17 cellular contexts compared by ENCODE assay signal in the genomic region with DNA sequence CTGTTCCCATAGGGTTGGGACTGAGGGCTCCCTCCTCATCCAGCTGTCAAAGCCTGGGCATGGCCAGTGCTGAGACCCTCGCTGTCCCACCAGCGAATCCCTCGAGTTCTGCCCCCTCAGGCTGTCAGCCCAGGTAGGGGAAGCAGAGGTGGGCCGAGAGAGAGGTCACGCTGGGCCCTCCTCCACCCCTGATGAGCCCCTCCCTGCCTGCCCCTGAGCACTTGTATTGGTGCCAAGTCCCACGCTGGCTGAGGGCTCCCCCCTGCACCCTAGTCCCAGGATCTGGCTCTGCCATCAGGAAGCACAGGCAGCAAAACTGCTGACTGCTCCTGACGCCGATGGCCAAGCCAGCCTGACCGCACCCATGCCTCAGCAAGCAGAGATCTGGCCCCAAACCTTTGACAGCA. TPM values are rescaled to one million over a fixed set of nuclear protein-coding genes. Genes with fewer than 3 reads are reported as not detected.
DNase-seq lines count a peak whose midpoint lies in the region; ATAC-seq and TF ChIP-seq lines count a peak whose summit lies in the region.
"Had no signal": no experiment of that assay in that cellular context is flagged by ENCODE, and none has a peak within 500 bp of the region (broad histone marks: within the 10 kb centered on the region; RNA-seq: fewer than 3 reads in every experiment).

No MANE protein-coding gene starts in this region.

- no peak overlapping the region for H3K27ac ChIP-seq in right cardiac atrium (ENCODE audit: low read length)
- H3K27ac ChIP-seq in right atrium auricular region: no peak overlapping the region
- H3K27ac ChIP-seq in naive thymus-derived CD4-positive, alpha-beta T cell (ENCODE audit: low read depth, low read length): peak overlapping the region; percentile 73

- intact Hi-C loops in right cardiac atrium (cut with DNase I): loop anchor here in 1 of 4 donors (5.0 kb wide), 1 partner anchor 46 kb away; no protein-coding TSS in a partner anchor
- intact Hi-C loops in naive thymus-derived CD4-positive, alpha-beta T cell (cut with micrococcal nuclease): loop anchor here in 1 of 2 donors (1.0 to 2.0 kb wide), 2 partner anchors 36 to 51 kb away; partner anchors contain the start of gene LSP1

- H3K27ac Mint-ChIP-seq in activated T-cell treated with anti-CD3 and anti-CD28 coated beads, Interleukin-2, amount 50 U/mL, for 72 hours: no peak overlapping the region
- H3K27ac Mint-ChIP-seq in naive thymus-derived CD4-positive, alpha-beta T cell: peak overlapping the region; percentile 65 to 91 (median 85)
- H3K27ac Mint-ChIP-seq in progenitor cell of endocrine pancreas: no peak overlapping the region

- peak overlapping the region; percentile 63 to 73 for H3K4me3 Mint-ChIP-seq in activated T-cell treated with anti-CD3 and anti-CD28 coated beads, Interleukin-2, amount 50 U/mL, for 72 hours
- peak overlapping the region; percentile 61 to 91 (median 80) for H3K4me3 Mint-ChIP-seq in naive thymus-derived CD4-positive, alpha-beta T cell
- no peak overlapping the region for H3K4me3 Mint-ChIP-seq in progenitor cell of endocrine pancreas (ENCODE audit: low read depth)

- POLR2A ChIA-PET in naive thymus-derived CD4-positive, alpha-beta T cell (lab: Charles Lee): interaction anchor here (0.7 to 5.4 kb wide), 7 partner anchors 29 to 60 kb away, joined by 3 to 41 read pairs (median 5); partner anchors contain the start of gene LSP1

- no peak for ATAC-seq in right cardiac atrium
- ATAC-seq in activated T-cell treated with anti-CD3 and anti-CD28 coated beads, Interleukin-2, amount 50 U/mL, for 72 hours (replicated peaks in 1 of 2): no peak
- ATAC-seq in naive thymus-derived CD4-positive, alpha-beta T cell: no peak
- no peak for ATAC-seq in HG02885 (IDR thresholded peaks at IDR 0.05; ENCODE audit: poor library complexity, unreplicated experiment)
- ATAC-seq in HG03571 (IDR thresholded peaks at IDR 0.05; ENCODE audit: unreplicated experiment): no peak
- ATAC-seq: HCT116 had no signal

- H3K27me3 Mint-ChIP-seq in activated T-cell treated with anti-CD3 and anti-CD28 coated beads, Interleukin-2, amount 50 U/mL, for 72 hours (ENCODE audit: low read depth): no peaks in the 10 kb centered on the region
- no peaks in the 10 kb centered on the region for H3K27me3 Mint-ChIP-seq in naive thymus-derived CD4-positive, alpha-beta T cell
- peaks cover 16% of the 10 kb centered on the region for H3K27me3 Mint-ChIP-seq in progenitor cell of endocrine pancreas
- H3K27me3 Mint-ChIP-seq: stimulated activated naive B cell treated with anti-CD40 and anti-IgM and Interleukin-4, amounts not matched to agents 10 μg/mL and 1 μg/mL and 100 μg/mL, for 72 hours had no signal

- no peak overlapping the region for H3K4me3 ChIP-seq in right cardiac atrium (ENCODE audit: low read length)
- H3K4me3 ChIP-seq in right atrium auricular region: no peak overlapping the region
- no peak overlapping the region for H3K4me3 ChIP-seq in naive thymus-derived CD4-positive, alpha-beta T cell (ENCODE audit: low read length)

- H3K9me3 ChIP-seq in right cardiac atrium (ENCODE audit: control insufficient read depth, low read length) (no peaks in the 10 kb centered on the region), right atrium auricular region (no peaks in the 10 kb centered on the region)
- H3K9me3 ChIP-seq in naive thymus-derived CD4-positive, alpha-beta T cell (ENCODE audit: control insufficient read depth in 2 of 3, low read length in 3 of 3): no peaks in the 10 kb centered on the region

- peaks cover 0 to 6% of the 10 kb centered on the region in 2 donors for H3K36me3 Mint-ChIP-seq in activated T-cell treated with anti-CD3 and anti-CD28 coated beads, Interleukin-2, amount 50 U/mL, for 72 hours (ENCODE audit: insufficient read depth in 2 of 2)
- peaks cover 0 to 25% (median 0%) of the 10 kb centered on the region in 5 donors for H3K36me3 Mint-ChIP-seq in naive thymus-derived CD4-positive, alpha-beta T cell
- H3K36me3 Mint-ChIP-seq in progenitor cell of endocrine pancreas (ENCODE audit: insufficient read depth): no peaks in the 10 kb centered on the region

- no peak for TF ChIP-seq CTCF in right atrium auricular region (IDR thresholded peaks at IDR 0.05)
- TF ChIP-seq CTCF in progenitor cell of endocrine pancreas (IDR thresholded peaks at IDR 0.05; ENCODE audit: unreplicated experiment): no peak

- H3K4me1 ChIP-seq in right cardiac atrium (ENCODE audit: control insufficient read depth, insufficient read depth, low read length) (no peaks in the 10 kb centered on the region), right atrium auricular region (peaks cover 0 to 6% of the 10 kb centered on the region in 2 donors)
- peaks cover 33 to 34% of the 10 kb centered on the region in 2 donors for H3K4me1 ChIP-seq in naive thymus-derived CD4-positive, alpha-beta T cell (ENCODE audit: control insufficient read depth in 2 of 2, insufficient read depth in 2 of 2, low read length in 2 of 2)

- H3K27me3 ChIP-seq in right cardiac atrium (ENCODE audit: control insufficient read depth, insufficient read depth): no peaks in the 10 kb centered on the region
- H3K27me3 ChIP-seq in right atrium auricular region: no peaks in the 10 kb centered on the region
- H3K27me3 ChIP-seq in naive thymus-derived CD4-positive, alpha-beta T cell (ENCODE audit: control insufficient read depth in 2 of 2, insufficient read depth in 2 of 2, low read length in 2 of 2): no peaks in the 10 kb centered on the region

- H3K4me1 Mint-ChIP-seq in activated T-cell treated with anti-CD3 and anti-CD28 coated beads, Interleukin-2, amount 50 U/mL, for 72 hours (ENCODE audit: low read depth): peaks cover 34% of the 10 kb centered on the region
- H3K4me1 Mint-ChIP-seq in naive thymus-derived CD4-positive, alpha-beta T cell: peaks cover 12 to 52% (median 37%) of the 10 kb centered on the region in 7 donors
- no peaks in the 10 kb centered on the region for H3K4me1 Mint-ChIP-seq in progenitor cell of endocrine pancreas (ENCODE audit: low read depth)

- DNase-seq in right cardiac atrium (peak in 2 of 3 donors; percentile 59 to 65), right atrium auricular region (ENCODE audit: low spot score) (no peak), dedifferentiated amniotic fluid mesenchymal stem cell (ENCODE audit: extremely low spot score) (no peak), progenitor cell of endocrine pancreas (ENCODE audit: low spot score, unreplicated experiment) (no peak)
- DNase-seq in activated T-cell treated with anti-CD3 and anti-CD28 coated beads, Interleukin-2, amount 50 U/mL, for 72 hours: no peak
- DNase-seq in naive thymus-derived CD4-positive, alpha-beta T cell: no peak
- DNase-seq: activated CD4-positive, alpha-beta T cell treated with anti-CD3 and anti-CD28 coated beads, Interleukin-2, amount 50 U/mL, for 1 hour; dermis blood vessel endothelial cell; midbrain; OCI-M1; stimulated activated CD4-positive, alpha-beta T cell treated with anti-CD3 and anti-CD28 coated beads, Interleukin-4, amount 100 ng/mL, for 1 hour; stimulated activated naive B cell treated with anti-CD40 and anti-IgM and Interleukin-4, amounts not matched to agents 10 μg/mL and 1 μg/mL and 100 μg/mL, for 72 hours had no signal

- CTCF ChIA-PET in naive thymus-derived CD4-positive, alpha-beta T cell (lab: Charles Lee): interaction anchor here (0.9 to 1.5 kb wide), 5 partner anchors 12 to 195 kb away, joined by 3 to 4 read pairs (median 3); no protein-coding TSS in a partner anchor

- H3K9me3 Mint-ChIP-seq in activated T-cell treated with anti-CD3 and anti-CD28 coated beads, Interleukin-2, amount 50 U/mL, for 72 hours: peaks cover 0 to 4% of the 10 kb centered on the region in 2 donors
- peaks cover 0 to 4% (median 0%) of the 10 kb centered on the region in 11 donors for H3K9me3 Mint-ChIP-seq in naive thymus-derived CD4-positive, alpha-beta T cell
- no peaks in the 10 kb centered on the region for H3K9me3 Mint-ChIP-seq in progenitor cell of endocrine pancreas (ENCODE audit: low read depth)

- WGBS in right cardiac atrium: 68% methylated on average over 9 of the region's 9 CpGs

- H3K36me3 ChIP-seq in right atrium auricular region: peaks cover 18% of the 10 kb centered on the region
- H3K36me3 ChIP-seq in naive thymus-derived CD4-positive, alpha-beta T cell (ENCODE audit: control insufficient read depth in 2 of 3, insufficient read depth in 3 of 3, low read length in 3 of 3): peaks cover 10 to 54% (median 18%) of the 10 kb centered on the region in 3 experiments

RNA-seq across cellular contexts. Expression of gene PRR33, which starts 3.3 kb away (rescaled TPM):
- under 1 TPM; 0.11 to 0.82 (median 0.24) TPM for total RNA-seq in right cardiac atrium
- polyA plus RNA-seq in right cardiac atrium: 0.81 TPM
- total RNA-seq in right atrium auricular region: under 1 TPM in 1 of 2 donors, not detected in 1; 0.33 TPM
- not detected for total RNA-seq in activated T-cell treated with anti-CD3 and anti-CD28 coated beads, Interleukin-2, amount 50 U/mL, for 72 hours
- total RNA-seq in naive thymus-derived CD4-positive, alpha-beta T cell: under 1 TPM in 2 of 5 experiments, not detected in 3; 0.07 to 0.10 TPM
- under 1 TPM in 1 of 2 donors, not detected in 1; 0.17 TPM for polyA plus RNA-seq in naive thymus-derived CD4-positive, alpha-beta T cell
- not detected in 2 replicates for total RNA-seq in progenitor cell of endocrine pancreas
- total RNA-seq: dermis blood vessel endothelial cell, fibroblast of lung, HT1080 had no signal
- polyA plus RNA-seq: fibroblast of lung had no signal

RNA-seq across cellular contexts. Expression of gene TNNT3, which starts 31.2 kb away (rescaled TPM):
- total RNA-seq in right cardiac atrium (10 to 100 TPM in 3 of 4 donors, 1 to 10 TPM in 1; 9.0 to 58.7 (median 34.1) TPM), right atrium auricular region (10 to 100 TPM; 12.8 to 16.4 TPM), progenitor cell of endocrine pancreas (0.38 TPM in 1 of 2 replicates, not detected in the other)
- polyA plus RNA-seq in right cardiac atrium: 63.1 TPM
- total RNA-seq in activated T-cell treated with anti-CD3 and anti-CD28 coated beads, Interleukin-2, amount 50 U/mL, for 72 hours: 10 to 100 TPM in 1 of 2 donors, 1 to 10 TPM in 1; 5.6 to 15.5 TPM
- 10 to 100 TPM in 4 of 5 experiments, 1 to 10 TPM in 1; 9.8 to 37.1 (median 19.7) TPM for total RNA-seq in naive thymus-derived CD4-positive, alpha-beta T cell
- polyA plus RNA-seq in naive thymus-derived CD4-positive, alpha-beta T cell: under 1 TPM in 1 of 2 donors, not detected in 1; 0.31 TPM
- total RNA-seq: dermis blood vessel endothelial cell, fibroblast of lung, HT1080 had no signal
- polyA plus RNA-seq: fibroblast of lung had no signal

RNA-seq across cellular contexts. Expression of gene LSP1, which starts 35.5 kb away (rescaled TPM):
- 10 to 100 TPM in 3 of 4 donors, 1 to 10 TPM in 1; 7.6 to 18.3 (median 14.8) TPM for total RNA-seq in right cardiac atrium
- 11.7 TPM for polyA plus RNA-seq in right cardiac atrium
- 10 to 100 TPM in 1 of 2 donors, 1 to 10 TPM in 1; 7.9 to 12.1 TPM for total RNA-seq in right atrium auricular region
- 100 to 1,000 TPM; 301 to 312 TPM for total RNA-seq in activated T-cell treated with anti-CD3 and anti-CD28 coated beads, Interleukin-2, amount 50 U/mL, for 72 hours
- 100 to 1,000 TPM; 248 to 578 (median 289) TPM for total RNA-seq in naive thymus-derived CD4-positive, alpha-beta T cell
- polyA plus RNA-seq in naive thymus-derived CD4-positive, alpha-beta T cell: 100 to 1,000 TPM; 295 to 394 TPM
- total RNA-seq in progenitor cell of endocrine pancreas: not detected in 2 replicates
- total RNA-seq: dermis blood vessel endothelial cell had no signal

RNA-seq across cellular contexts. Expression of gene TNNI2, which starts 49.6 kb away (rescaled TPM):
- total RNA-seq in right cardiac atrium (not detected), right atrium auricular region (not detected), progenitor cell of endocrine pancreas (0.55 and 0.69 TPM in 2 replicates)
- not detected for polyA plus RNA-seq in right cardiac atrium
- 1 to 10 TPM; 1.2 TPM for total RNA-seq in activated T-cell treated with anti-CD3 and anti-CD28 coated beads, Interleukin-2, amount 50 U/mL, for 72 hours
- total RNA-seq in naive thymus-derived CD4-positive, alpha-beta T cell: 1 to 10 TPM in 1 of 5 experiments, under 1 TPM in 1, not detected in 3; 0.61 to 8.8 TPM
- under 1 TPM in 1 of 2 donors, not detected in 1; 0.46 TPM for polyA plus RNA-seq in naive thymus-derived CD4-positive, alpha-beta T cell
- total RNA-seq: dermis blood vessel endothelial cell, fibroblast of lung, HT1080 had no signal
- polyA plus RNA-seq: fibroblast of lung had no signal

RNA-seq across cellular contexts. Expression of gene SYT8, which starts 53.6 kb away (rescaled TPM):
- total RNA-seq in right cardiac atrium (not detected), right atrium auricular region (not detected), progenitor cell of endocrine pancreas (0.69 and 1.5 TPM in 2 replicates)
- not detected for polyA plus RNA-seq in right cardiac atrium
- not detected for total RNA-seq in activated T-cell treated with anti-CD3 and anti-CD28 coated beads, Interleukin-2, amount 50 U/mL, for 72 hours
- not detected for total RNA-seq in naive thymus-derived CD4-positive, alpha-beta T cell
- polyA plus RNA-seq in naive thymus-derived CD4-positive, alpha-beta T cell: not detected
- total RNA-seq: dermis blood vessel endothelial cell, fibroblast of lung, HT1080 had no signal
- polyA plus RNA-seq: fibroblast of lung had no signal

Comparison
In these comparisons a context has a peak if more than half of its experiments do, and no peak if none do; other contexts are left out.
1. DNase-seq: peak in right cardiac atrium (2 of 3); none in right atrium auricular region (single experiment), activated T-cell treated with anti-CD3 and anti-CD28 coated beads, Interleukin-2, amount 50 U/mL, for 72 hours (0 of 2), naive thymus-derived CD4-positive, alpha-beta T cell (0 of 9), dedifferentiated amniotic fluid mesenchymal stem cell (single experiment) and progenitor cell of endocrine pancreas (single experiment).
2. H3K27ac Mint-ChIP-seq: peak in naive thymus-derived CD4-positive, alpha-beta T cell (9 of 9); none in activated T-cell treated with anti-CD3 and anti-CD28 coated beads, Interleukin-2, amount 50 U/mL, for 72 hours (single experiment) and progenitor cell of endocrine pancreas (single experiment).
3. RNA of gene LSP1, which starts 35.5 kb away (total RNA-seq): 301 to 312 TPM in activated T-cell treated with anti-CD3 and anti-CD28 coated beads, Interleukin-2, amount 50 U/mL, for 72 hours and 248 to 578 TPM in naive thymus-derived CD4-positive, alpha-beta T cell; 7.6 to 18.3 TPM in right cardiac atrium, 7.9 to 12.1 TPM in right atrium auricular region and not detected in progenitor cell of endocrine pancreas; every median in the first group is over 10 times any median in the second.